In the genomic region with DNA sequence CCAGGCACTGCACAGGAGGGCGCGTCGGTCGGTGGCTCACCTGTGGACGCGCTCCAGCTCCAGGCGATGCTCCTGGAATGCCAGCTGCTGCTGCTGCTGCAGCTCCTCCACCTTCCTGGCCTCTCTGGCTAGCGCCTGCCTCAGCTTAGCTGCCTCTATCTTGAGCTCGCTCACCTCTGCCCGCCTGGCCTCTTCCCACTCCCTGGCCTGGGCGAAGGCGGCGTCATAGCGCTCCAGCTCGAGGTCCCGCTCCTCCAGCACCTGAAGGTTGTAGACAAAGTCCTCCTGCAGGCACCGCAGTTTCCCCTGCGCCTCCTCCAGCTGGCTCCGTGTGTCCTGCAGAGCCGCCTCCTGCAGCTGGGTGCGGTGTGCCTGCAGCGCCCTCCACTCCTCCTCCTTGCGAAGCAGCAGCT, we compare ENCODE assay signal across 14 cellular contexts. TPM values are rescaled to one million over a fixed set of nuclear protein-coding genes. Genes with fewer than 3 reads are reported as not detected.
A peak's percentile ranks its signal among the peaks of the same experiment; 100 is the strongest.
DNase-seq lines count a peak whose midpoint lies in the region; ATAC-seq, FAIRE-seq and TF ChIP-seq lines count a peak whose summit lies in the region.
"Had no signal": no experiment of that assay in that cellular context is flagged by ENCODE, and none has a peak within 500 bp of the region (broad histone marks: within the 10 kb centered on the region; RNA-seq: fewer than 3 reads in every experiment).

No MANE protein-coding gene starts in this region.

- H4K20me1 ChIP-seq in HepG2 (ENCODE audit: insufficient read depth, low read length) = no peaks in the 10 kb centered on the region

- CTCF ChIA-PET in HepG2 (lab: Yijun Ruan, JAX; ENCODE audit: low intra/inter-chr PET ratio, low total read pairs) = no interaction called here

- no peak overlapping the region for H2AFZ ChIP-seq in HepG2 (ENCODE audit: low read length)

- in situ Hi-C loops in HepG2 (cut with HindIII; ENCODE audit: extremely low pct_ligation_motif_present, low pct_unique_long_range_greater_than_20kb) = no loop called here

- POLR2A ChIA-PET in HepG2 (lab: Yijun Ruan, JAX) = no interaction called here

- H3K4me1 Mint-ChIP-seq in activated naive CD8-positive, alpha-beta T cell treated with anti-CD3 and anti-CD28 coated beads for 36 hours = peaks cover 63% of the 10 kb centered on the region
- peaks cover 87% of the 10 kb centered on the region for H3K4me1 Mint-ChIP-seq in stimulated activated naive CD8-positive, alpha-beta T cell treated with anti-CD3 and anti-CD28 coated beads, Interleukin-15, amount 100 ng/mL, for 72 hours

- DNase-seq in HepG2 (ENCODE audit: low spot score) (no peak), right lobe of liver (no peak)
- DNase-seq in Jurkat, Clone E6-1 (ENCODE audit: low read depth, low spot score) = peak; percentile 78
- DNase-seq in activated naive CD8-positive, alpha-beta T cell treated with anti-CD3 and anti-CD28 coated beads for 36 hours = peak; percentile 21
- no peak for DNase-seq in stimulated activated naive CD8-positive, alpha-beta T cell treated with anti-CD3 and anti-CD28 coated beads, Interleukin-15, amount 100 ng/mL, for 72 hours
- DNase-seq: mesendoderm, SIG-M5 had no signal

- no peak for TF ChIP-seq POLR2A in HepG2 (IDR thresholded peaks at IDR 0.05; ENCODE audit: insufficient read depth in 1 of 2, low read depth in 2 of 2, low read length in 2 of 2)
- no peak for TF ChIP-seq POLR2A in right lobe of liver (IDR thresholded peaks at IDR 0.05)

- TF ChIP-seq CTCF in HepG2 (CRISPR knock-in tag; IDR thresholded peaks at IDR 0.05) (no peak), right lobe of liver (IDR thresholded peaks at IDR 0.05) (no peak)

- no peak overlapping the region for H3K27ac ChIP-seq in HepG2 (ENCODE audit: extremely low read length, insufficient read depth, low read length)
- H3K27ac ChIP-seq in right lobe of liver = no peak overlapping the region

- peaks cover 18% of the 10 kb centered on the region for H3K4me1 ChIP-seq in HepG2 (ENCODE audit: insufficient read depth, low read length)
- H3K4me1 ChIP-seq in right lobe of liver = peaks cover 0 to 4% (median 2%) of the 10 kb centered on the region in 4 donors

- no peak overlapping the region for H3K4me3 ChIP-seq in HepG2 (replicated peaks in 1 of 3; ENCODE audit: insufficient read depth in 1 of 3, low read depth in 2 of 3, low read length in 3 of 3)
- H3K4me3 ChIP-seq in right lobe of liver = no peak overlapping the region
- peak overlapping the region; percentile 30 for H3K4me3 ChIP-seq in Jurkat, Clone E6-1 (ENCODE audit: low read length)

- H3K9ac ChIP-seq in HepG2 (ENCODE audit: insufficient read depth, low read depth, low read length) = no peak overlapping the region

- intact Hi-C loops in HepG2 (cut with micrococcal nuclease; ENCODE audit: unreplicated experiment) = no loop called here
- intact Hi-C loops in right lobe of liver (cut with DNase I) = no loop called here

- H3K36me3 ChIP-seq in HepG2 (replicated peaks in 1 of 2; ENCODE audit: control insufficient read depth in 1 of 2, insufficient read depth in 2 of 2, low read length in 2 of 2) (peaks cover 7 to 13% of the 10 kb centered on the region in 2 experiments; a peak in 4 of 5 replicates), right lobe of liver (no peaks in the 10 kb centered on the region)

- peaks cover 19% of the 10 kb centered on the region for H3K36me3 Mint-ChIP-seq in activated naive CD8-positive, alpha-beta T cell treated with anti-CD3 and anti-CD28 coated beads for 36 hours

- BruUV-seq in HepG2 (replicated peaks; lab: Mats Ljungman, UMichigan) = no TSS peak

- no peaks in the 10 kb centered on the region for H3K27me3 ChIP-seq in HepG2 (ENCODE audit: control insufficient read depth in 1 of 2, insufficient read depth in 2 of 2, low read length in 2 of 2)
- no peaks in the 10 kb centered on the region for H3K27me3 ChIP-seq in right lobe of liver

- H3K27ac Mint-ChIP-seq in activated naive CD8-positive, alpha-beta T cell treated with anti-CD3 and anti-CD28 coated beads for 36 hours = peak overlapping the region; percentile 28
- H3K27ac Mint-ChIP-seq in stimulated activated naive CD8-positive, alpha-beta T cell treated with anti-CD3 and anti-CD28 coated beads, Interleukin-15, amount 100 ng/mL, for 72 hours = no peak overlapping the region
- H3K27ac Mint-ChIP-seq: B cell had no signal

- no peaks in the 10 kb centered on the region for H3K79me2 ChIP-seq in HepG2 (ENCODE audit: insufficient read depth, low read length)

- no peak for FAIRE-seq in HepG2 (lab: Jason Lieb, UNC)
- FAIRE-seq: colon, TTC549, urothelium cell line had no signal

- no peak overlapping the region for H3K4me3 Mint-ChIP-seq in activated naive CD8-positive, alpha-beta T cell treated with anti-CD3 and anti-CD28 coated beads for 36 hours
- H3K4me3 Mint-ChIP-seq in stimulated activated naive CD8-positive, alpha-beta T cell treated with anti-CD3 and anti-CD28 coated beads, Interleukin-15, amount 100 ng/mL, for 72 hours = peak overlapping the region; percentile 10 to 78
- H3K4me3 Mint-ChIP-seq: B cell had no signal

- H3K9me3 ChIP-seq in HepG2 (ENCODE audit: low read length) = no peaks in the 10 kb centered on the region
- H3K9me3 ChIP-seq in right lobe of liver = no peaks in the 10 kb centered on the region

- WGBS in HepG2 (ENCODE audit: low lambda C conversion rate) = 97% methylated on average over 20 of the region's 23 CpGs
- WGBS in right lobe of liver (ENCODE audit: insufficient coverage, low coverage, low lambda C conversion rate, missing lambda C conversion rate) = 97% methylated on average over 6 of the region's 23 CpGs

- no peak overlapping the region for H3K4me2 ChIP-seq in HepG2 (ENCODE audit: low read depth, low read length)

- no peaks in the 10 kb centered on the region for H3K27me3 Mint-ChIP-seq in activated naive CD8-positive, alpha-beta T cell treated with anti-CD3 and anti-CD28 coated beads for 36 hours
- H3K27me3 Mint-ChIP-seq in stimulated activated naive CD8-positive, alpha-beta T cell treated with anti-CD3 and anti-CD28 coated beads, Interleukin-15, amount 100 ng/mL, for 72 hours = no peaks in the 10 kb centered on the region
- H3K27me3 Mint-ChIP-seq: B cell had no signal

- TF ChIP-seq RAD21 in HepG2 (CRISPR knock-in tag; IDR thresholded peaks at IDR 0.05) = no peak

- TF ChIP-seq EP300 in HepG2 (IDR thresholded peaks at IDR 0.05; ENCODE audit: low read depth in 2 of 2, low read length in 2 of 2) (no peak), HepG2 (CRISPR knock-in tag; IDR thresholded peaks at IDR 0.05; ENCODE audit: borderline replicate concordance) (no peak)

- H3K9me3 Mint-ChIP-seq in activated naive CD8-positive, alpha-beta T cell treated with anti-CD3 and anti-CD28 coated beads for 36 hours = no peaks in the 10 kb centered on the region
- no peaks in the 10 kb centered on the region for H3K9me3 Mint-ChIP-seq in stimulated activated naive CD8-positive, alpha-beta T cell treated with anti-CD3 and anti-CD28 coated beads, Interleukin-15, amount 100 ng/mL, for 72 hours

- ATAC-seq in HepG2 (no peak), right lobe of liver (no peak), HG02623 (IDR thresholded peaks at IDR 0.05; ENCODE audit: unreplicated experiment) (no peak), HG03571 (IDR thresholded peaks at IDR 0.05; ENCODE audit: unreplicated experiment) (no peak), GM19397 (IDR thresholded peaks at IDR 0.05; ENCODE audit: unreplicated experiment) (no peak)
- ATAC-seq in stimulated activated naive CD8-positive, alpha-beta T cell treated with anti-CD3 and anti-CD28 coated beads, Interleukin-15, amount 100 ng/mL, for 72 hours = no peak

RNA-seq across cellular contexts. Expression of a gene that starts 11.1 kb away (rescaled TPM):
- total RNA-seq in HepG2 (2016; rRNA removed; fragmentation: Illumina TruSeq; extraction: Trizol) = 54.8 and 59.9 TPM in 2 replicates
- total RNA-seq in HepG2 (2016; cell fraction: cytosol; rRNA removed; fragmentation: Illumina TruSeq; extraction: Trizol; ENCODE audit: low read depth) = 85.1 and 122 TPM in 2 replicates
- total RNA-seq in HepG2 (2016; cell fraction: insoluble cytoplasmic fraction; rRNA removed; fragmentation: Illumina TruSeq; extraction: Trizol) = 54.5 and 62.8 TPM in 2 replicates
- 78.3 and 105 TPM in 2 replicates for total RNA-seq in HepG2 (2016; cell fraction: membrane; rRNA removed; fragmentation: Illumina TruSeq; extraction: Trizol)
- 40.6 and 45.1 TPM in 2 replicates for total RNA-seq in HepG2 (2016; cell fraction: nucleus; rRNA removed; fragmentation: Illumina TruSeq; extraction: Trizol)
- polyA plus RNA-seq in HepG2 (2011; rRNA removed) = 59.3 and 69.8 TPM in 2 replicates
- polyA plus RNA-seq in HepG2 (2011; cell fraction: cytosol; rRNA removed) = 59.9 and 140 TPM in 2 replicates
- 103 and 130 TPM in 2 replicates for polyA plus RNA-seq in HepG2 (2011; cell fraction: nucleus; rRNA removed)
- polyA plus RNA-seq in HepG2 (2012) = 48.8 and 63.7 TPM in 2 replicates
- polyA plus RNA-seq in HepG2 (2016; cell fraction: cytosol; fragmentation: Illumina TruSeq; extraction: Trizol; ENCODE audit: low read depth) = 113 and 149 TPM in 2 replicates
- 62.5 and 66.4 TPM in 2 replicates for polyA plus RNA-seq in HepG2 (2016; cell fraction: insoluble cytoplasmic fraction; fragmentation: Illumina TruSeq; extraction: Trizol; ENCODE audit: low read depth)
- 95.1 and 110 TPM in 2 replicates for polyA plus RNA-seq in HepG2 (2016; cell fraction: membrane; fragmentation: Illumina TruSeq; extraction: Trizol; ENCODE audit: low read depth)
- polyA plus RNA-seq in HepG2 (2016; cell fraction: nucleus; fragmentation: Illumina TruSeq; extraction: Trizol; ENCODE audit: insufficient read depth, low read depth) = 121 and 124 TPM in 2 replicates
- polyA minus RNA-seq in HepG2 (2011; rRNA and poly(A)+ RNA removed; ENCODE audit: low replicate concordance) = 23.1 and 32.6 TPM in 2 replicates
- 18.1 and 19.8 TPM in 2 replicates for polyA minus RNA-seq in HepG2 (2011; cell fraction: cytosol; rRNA and poly(A)+ RNA removed)
- polyA minus RNA-seq in HepG2 (2011; cell fraction: nucleus; rRNA and poly(A)+ RNA removed) = 27.6 and 37.2 TPM in 2 replicates
- 10 to 100 TPM; 10.1 to 37.4 (median 17.2) TPM for total RNA-seq in right lobe of liver
- polyA plus RNA-seq in Jurkat, Clone E6-1 (2012; ENCODE audit: insufficient read depth, insufficient read length) = 27.2 TPM
- 10 to 100 TPM; 59.5 to 65.1 TPM for total RNA-seq in activated naive CD8-positive, alpha-beta T cell treated with anti-CD3 and anti-CD28 coated beads for 36 hours

RNA-seq across cellular contexts. Expression of a gene that starts 27.3 kb away (rescaled TPM):
- total RNA-seq in HepG2 (2016; rRNA removed; fragmentation: Illumina TruSeq; extraction: Trizol) = 99.9 and 242 TPM in 2 replicates
- total RNA-seq in HepG2 (2016; cell fraction: cytosol; rRNA removed; fragmentation: Illumina TruSeq; extraction: Trizol; ENCODE audit: low read depth) = 51.0 and 61.4 TPM in 2 replicates
- 83.6 and 248 TPM in 2 replicates for total RNA-seq in HepG2 (2016; cell fraction: insoluble cytoplasmic fraction; rRNA removed; fragmentation: Illumina TruSeq; extraction: Trizol)
- 88.3 and 97.4 TPM in 2 replicates for total RNA-seq in HepG2 (2016; cell fraction: membrane; rRNA removed; fragmentation: Illumina TruSeq; extraction: Trizol)
- total RNA-seq in HepG2 (2016; cell fraction: nucleus; rRNA removed; fragmentation: Illumina TruSeq; extraction: Trizol) = 164 and 200 TPM in 2 replicates
- polyA plus RNA-seq in HepG2 (2011; rRNA removed) = 349 and 598 TPM in 2 replicates
- 384 and 554 TPM in 2 replicates for polyA plus RNA-seq in HepG2 (2011; cell fraction: cytosol; rRNA removed)
- 293 and 327 TPM in 2 replicates for polyA plus RNA-seq in HepG2 (2011; cell fraction: nucleus; rRNA removed)
- 348 and 404 TPM in 2 replicates for polyA plus RNA-seq in HepG2 (2012)
- polyA plus RNA-seq in HepG2 (2016; cell fraction: cytosol; fragmentation: Illumina TruSeq; extraction: Trizol; ENCODE audit: low read depth) = 38.7 and 40.7 TPM in 2 replicates
- 95.9 and 111 TPM in 2 replicates for polyA plus RNA-seq in HepG2 (2016; cell fraction: insoluble cytoplasmic fraction; fragmentation: Illumina TruSeq; extraction: Trizol; ENCODE audit: low read depth)
- 61.0 and 65.9 TPM in 2 replicates for polyA plus RNA-seq in HepG2 (2016; cell fraction: membrane; fragmentation: Illumina TruSeq; extraction: Trizol; ENCODE audit: low read depth)
- polyA plus RNA-seq in HepG2 (2016; cell fraction: nucleus; fragmentation: Illumina TruSeq; extraction: Trizol; ENCODE audit: insufficient read depth, low read depth) = 334 and 368 TPM in 2 replicates
- polyA minus RNA-seq in HepG2 (2011; rRNA and poly(A)+ RNA removed; ENCODE audit: low replicate concordance) = 181 and 1,731 TPM in 2 replicates
- 365 and 408 TPM in 2 replicates for polyA minus RNA-seq in HepG2 (2011; cell fraction: cytosol; rRNA and poly(A)+ RNA removed)
- 137 and 145 TPM in 2 replicates for polyA minus RNA-seq in HepG2 (2011; cell fraction: nucleus; rRNA and poly(A)+ RNA removed)
- 10 to 100 TPM in 2 of 6 experiments, 1 to 10 TPM in 4; 4.1 to 34.0 (median 7.3) TPM for total RNA-seq in right lobe of liver
- 46.4 TPM for polyA plus RNA-seq in Jurkat, Clone E6-1 (2012; ENCODE audit: insufficient read depth, insufficient read length)
- total RNA-seq in activated naive CD8-positive, alpha-beta T cell treated with anti-CD3 and anti-CD28 coated beads for 36 hours = 10 to 100 TPM; 75.8 to 79.3 TPM

Comparison
In these comparisons a context has a peak if more than half of its experiments do, and no peak if none do; other contexts are left out.
1. DNase-seq: peak in Jurkat, Clone E6-1 (single experiment) and activated naive CD8-positive, alpha-beta T cell treated with anti-CD3 and anti-CD28 coated beads for 36 hours (single experiment); none in HepG2 (single experiment), right lobe of liver (0 of 3) and stimulated activated naive CD8-positive, alpha-beta T cell treated with anti-CD3 and anti-CD28 coated beads, Interleukin-15, amount 100 ng/mL, for 72 hours (0 of 2).